In the genomic region with DNA sequence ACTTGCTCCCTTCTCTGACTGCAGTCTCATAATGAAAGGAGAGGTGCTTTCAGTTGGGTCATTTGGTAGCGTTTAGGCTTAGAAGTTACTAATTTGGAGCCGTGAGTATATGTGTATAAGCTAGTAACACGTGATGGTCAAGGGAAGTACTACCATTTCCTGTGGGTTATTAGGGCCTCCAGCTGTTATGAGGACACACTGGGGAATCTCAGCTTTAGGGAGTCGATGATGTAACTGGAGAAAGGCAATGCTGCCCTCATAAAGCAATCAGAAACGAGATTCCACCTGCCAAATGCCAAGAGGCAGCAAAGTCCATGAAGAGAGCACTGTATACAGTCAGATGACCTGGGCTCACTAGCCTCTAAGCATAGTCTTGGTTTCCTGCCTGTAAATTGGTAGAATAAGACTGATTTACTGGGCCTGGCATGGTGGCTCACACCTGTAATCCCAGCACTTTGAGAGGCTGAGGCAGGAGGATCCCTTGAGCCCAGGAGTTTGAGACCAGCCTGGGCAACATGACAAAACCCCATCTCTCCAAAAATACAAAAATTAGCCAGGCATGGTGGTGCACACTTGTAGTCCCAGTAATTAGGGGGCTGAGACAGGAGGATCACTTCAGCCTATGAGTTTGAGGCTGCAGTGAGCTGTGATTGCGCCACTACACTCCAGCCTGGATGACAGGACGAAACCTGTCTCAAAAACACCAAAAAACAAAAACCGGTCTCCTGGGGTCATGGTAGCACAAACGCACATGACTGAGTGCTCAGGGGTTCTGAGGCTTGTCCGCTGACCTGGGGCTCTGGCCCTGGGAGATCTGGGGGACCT, we compare ENCODE assay signal across 7 cellular contexts. TPM values are rescaled to one million over a fixed set of nuclear protein-coding genes. Genes with fewer than 3 reads are reported as not detected.
A peak's percentile ranks its signal among the peaks of the same experiment; 100 is the strongest.
DNase-seq lines count a peak whose midpoint lies in the region; ATAC-seq and TF ChIP-seq lines count a peak whose summit lies in the region.

No MANE protein-coding gene starts in this region.

- in situ Hi-C loops in G401 (cut with HindIII; ENCODE audit: low sequenced_read_pairs), result no loop called here

- DNase-seq in GM10266 (ENCODE audit: extremely low spot score) (peak; percentile 63), UCSD-AML1 (lab: John Stamatoyannopoulos, UW; ENCODE audit: unreplicated experiment) (peak; percentile 19), iris pigment epithelial cell (ENCODE audit: low read depth) (peak; percentile 84), G401 (ENCODE audit: low spot score) (no peak)
- DNase-seq in activated CD8-positive, alpha-beta memory T cell treated with anti-CD3 and anti-CD28 coated beads, Interleukin-2, amount 50 U/mL, for 48 hours, result no peak

- no peak for TF ChIP-seq CTCF in GM10266 (IDR thresholded peaks at IDR 0.05; ENCODE audit: control insufficient read depth, insufficient read depth, low read depth, missing control alignments)

- ATAC-seq in GM21381 (IDR thresholded peaks at IDR 0.05; ENCODE audit: unreplicated experiment) (peak; percentile 83), HG03558 (IDR thresholded peaks at IDR 0.05; ENCODE audit: extremely low read depth, unreplicated experiment) (peak; percentile 70)

RNA-seq across cellular contexts. Expression of a gene that starts 53.0 kb away (rescaled TPM):
- 43.6 and 98.0 TPM in 2 replicates for total RNA-seq in G401 (2014; rRNA removed; shearing (Covaris generic))

RNA-seq across cellular contexts. Expression of a gene that starts 53.3 kb away (rescaled TPM):
- total RNA-seq in G401 (2014; rRNA removed; shearing (Covaris generic)), result 79.5 and 97.0 TPM in 2 replicates

Comparison
In these comparisons a context has a peak if more than half of its experiments do, and no peak if none do; other contexts are left out.
1. DNase-seq: peak in GM10266 (single experiment), UCSD-AML1 (single experiment) and iris pigment epithelial cell (single experiment); none in G401 (single experiment) and activated CD8-positive, alpha-beta memory T cell treated with anti-CD3 and anti-CD28 coated beads, Interleukin-2, amount 50 U/mL, for 48 hours (single experiment).